Comparison of ENCODE assay signal across 8 cellular contexts in the genomic region with DNA sequence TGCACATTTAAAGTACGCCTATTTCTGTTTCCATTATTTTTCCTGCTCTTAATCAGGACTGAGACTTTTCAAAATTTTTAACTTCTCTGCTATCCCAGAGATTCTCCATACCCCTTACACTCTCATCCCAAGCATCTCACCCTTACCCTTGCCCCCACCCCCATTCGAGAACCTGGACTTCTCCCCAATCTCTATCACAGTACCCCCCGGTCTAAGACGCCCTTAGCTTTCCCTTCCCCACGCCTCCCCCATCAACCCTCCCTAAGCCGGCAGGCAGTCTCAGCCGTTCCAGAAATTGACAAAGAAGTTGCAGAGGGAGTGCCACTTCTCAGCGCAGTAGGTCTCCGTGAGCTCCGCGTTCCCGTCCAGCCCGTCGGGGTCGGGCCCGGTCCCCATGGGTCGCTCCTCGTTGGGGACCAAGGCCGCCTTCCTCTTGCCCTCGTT. TPM values are rescaled to one million over a fixed set of nuclear protein-coding genes. Genes with fewer than 3 reads are reported as not detected.
DNase-seq lines count a peak whose midpoint lies in the region; TF ChIP-seq lines count a peak whose summit lies in the region.

No MANE protein-coding gene starts in this region.

- CTCF ChIA-PET in mammary epithelial cell (lab: Charles Lee; ENCODE audit: low non-redundant PET): no interaction called here

- DNase-seq in GM12864 (ENCODE audit: low read depth) (no peak), mammary epithelial cell (no peak), type B pancreatic cell (ENCODE audit: extremely low spot score, unreplicated experiment) (no peak), DMS153 (lab: John Stamatoyannopoulos, UW) (no peak), NCI-H187 treated with DMSO at 0.1 percent for 48 hours (lab: John Stamatoyannopoulos, UW) (no peak), NCI-H2081 (lab: John Stamatoyannopoulos, UW) (no peak)

- H3K27ac Mint-ChIP-seq in IgD-negative memory B cell (peak overlapping the region in 1 of 3 donors; percentile 76), type B pancreatic cell (peak overlapping the region; percentile 57)

- peaks cover 7 to 10% (median 9%) of the 10 kb centered on the region in 3 donors for H3K4me1 Mint-ChIP-seq in IgD-negative memory B cell
- peaks cover 6% of the 10 kb centered on the region for H3K4me1 Mint-ChIP-seq in type B pancreatic cell (ENCODE audit: unreplicated experiment)

- in situ Hi-C loops in mammary epithelial cell (cut with MboI; ENCODE audit: low sequenced_read_pairs in 2 of 2): loop anchor here in 1 of 2 donors (10.0 kb wide), 1 partner anchor 143 kb away; no protein-coding TSS in a partner anchor

- 52% methylated on average over 3 of the region's 20 CpGs for WGBS in mammary epithelial cell (ENCODE audit: low coverage, missing lambda C conversion rate)
- 10% methylated on average over 20 of the region's 20 CpGs for WGBS in liver

- H2AFZ ChIP-seq in mammary epithelial cell (ENCODE audit: low read depth, low read length): peak overlapping the region; percentile 93

- H4K20me1 ChIP-seq in mammary epithelial cell (ENCODE audit: insufficient read depth, low read length): no peaks in the 10 kb centered on the region

- no TSS peak for BruUV-seq in mammary epithelial cell (replicated peaks; lab: Mats Ljungman, UMichigan)

- H3K9me3 Mint-ChIP-seq in IgD-negative memory B cell (peaks cover 0 to 3% (median 0%) of the 10 kb centered on the region in 3 donors), type B pancreatic cell (no peaks in the 10 kb centered on the region)

- intact Hi-C loops in mammary epithelial cell (cut with micrococcal nuclease): no loop called here

- dilution Hi-C loops in mammary epithelial cell (cut with HindIII; ENCODE audit: low sequenced_read_pairs): no loop called here

- H3K36me3 ChIP-seq in mammary epithelial cell (ENCODE audit: insufficient read depth, low read length) (no peaks in the 10 kb centered on the region), liver (ENCODE audit: control insufficient read depth in 4 of 4, insufficient read depth in 3 of 4, low read depth in 1 of 4, low read length in 3 of 4) (no peaks in the 10 kb centered on the region)

- TF ChIP-seq CTCF in GM12864 (IDR thresholded peaks at IDR 0.05; ENCODE audit: low read depth, low read length, missing control alignments): no peak
- no peak for TF ChIP-seq CTCF in mammary epithelial cell (conservative IDR thresholded peaks at IDR 0.05 in 1 of 2, IDR thresholded peaks at IDR 0.05 in 1 of 2; ENCODE audit: extremely low read depth in 1 of 2, insufficient read depth in 1 of 2, low read depth in 1 of 2, low read length in 2 of 2)
- TF ChIP-seq CTCF in liver (IDR thresholded peaks at IDR 0.05; ENCODE audit: low read depth, low read length, missing input control): no peak
- no peak for TF ChIP-seq CTCF in type B pancreatic cell (conservative IDR thresholded peaks at IDR 0.05)

- H3K27ac ChIP-seq in mammary epithelial cell (ENCODE audit: insufficient read depth, low read depth, low read length): no peak overlapping the region
- no peak overlapping the region for H3K27ac ChIP-seq in liver (ENCODE audit: low read depth in 1 of 2, low read length in 2 of 2)

- H3K9ac ChIP-seq in mammary epithelial cell (ENCODE audit: insufficient read depth, low read length) (no peak overlapping the region), liver (ENCODE audit: low read depth in 1 of 2, low read length in 2 of 2) (peak overlapping the region in 1 of 2 donors; percentile 3)

- H3K27me3 ChIP-seq in mammary epithelial cell (ENCODE audit: insufficient read depth, low read length) (no peaks in the 10 kb centered on the region), liver (ENCODE audit: control insufficient read depth in 4 of 4, insufficient read depth in 4 of 4, low read length in 3 of 4) (no peaks in the 10 kb centered on the region)

- peaks cover under 1% of the 10 kb centered on the region for H3K27me3 Mint-ChIP-seq in IgD-negative memory B cell
- peaks cover 2% of the 10 kb centered on the region for H3K27me3 Mint-ChIP-seq in type B pancreatic cell

- H3K4me1 ChIP-seq in mammary epithelial cell (ENCODE audit: insufficient read depth, low read length): peaks cover 15% of the 10 kb centered on the region
- H3K4me1 ChIP-seq in liver (ENCODE audit: control insufficient read depth in 4 of 4, insufficient read depth in 4 of 4, low read length in 3 of 4): peaks cover 0 to 16% (median 12%) of the 10 kb centered on the region in 4 donors

- H3K4me3 ChIP-seq in GM12864 (ENCODE audit: low read depth, low read length) (peak overlapping the region; percentile 68), mammary epithelial cell (replicated peaks in 1 of 3; ENCODE audit: insufficient read depth in 1 of 3, low read depth in 2 of 3, low read length in 3 of 3) (peak overlapping the region; percentile 65 to 68 (median 67)), liver (ENCODE audit: low read depth in 1 of 3, low read length in 3 of 3) (peak overlapping the region; percentile 71 to 92 (median 72))

- TF ChIP-seq RAD21 in liver (IDR thresholded peaks at IDR 0.05): no peak

- peak overlapping the region; percentile 86 to 96 (median 92) for H3K4me3 Mint-ChIP-seq in IgD-negative memory B cell
- peak overlapping the region; percentile 87 for H3K4me3 Mint-ChIP-seq in type B pancreatic cell

- H3K36me3 Mint-ChIP-seq in IgD-negative memory B cell (no peaks in the 10 kb centered on the region), type B pancreatic cell (peaks cover 9% of the 10 kb centered on the region)

- H3K4me2 ChIP-seq in mammary epithelial cell (ENCODE audit: insufficient read depth, low read depth, low read length): peak overlapping the region; percentile 88

- H3K79me2 ChIP-seq in mammary epithelial cell (ENCODE audit: insufficient read depth, low read length): peaks cover 3% of the 10 kb centered on the region

- no peaks in the 10 kb centered on the region for H3K9me3 ChIP-seq in mammary epithelial cell (replicated peaks; ENCODE audit: insufficient read depth, low read length)
- H3K9me3 ChIP-seq in liver (ENCODE audit: control insufficient read depth in 4 of 4, low read length in 3 of 4): no peaks in the 10 kb centered on the region

TF ChIP-seq in liver, 16 proteins besides CTCF, POLR2A, EP300 and RAD21 (continues in another document):
- TF ChIP-seq TAF1 (conservative IDR thresholded peaks at IDR 0.05) (no peak), EGR1 (IDR thresholded peaks at IDR 0.05; ENCODE audit: low read depth in 2 of 2) (no peak), HNF4G (IDR thresholded peaks at IDR 0.05) (no peak), GABPA (IDR thresholded peaks at IDR 0.05 in 1 of 2, conservative IDR thresholded peaks at IDR 0.05 in 1 of 2) (no peak), FOXA1 (IDR thresholded peaks at IDR 0.05) (no peak)
- TF ChIP-seq, protein P1, sequence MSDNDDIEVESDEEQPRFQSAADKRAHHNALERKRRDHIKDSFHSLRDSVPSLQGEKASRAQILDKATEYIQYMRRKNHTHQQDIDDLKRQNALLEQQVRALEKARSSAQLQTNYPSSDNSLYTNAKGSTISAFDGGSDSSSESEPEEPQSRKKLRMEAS (IDR thresholded peaks at IDR 0.05): no peak
- TF ChIP-seq, protein P2, sequence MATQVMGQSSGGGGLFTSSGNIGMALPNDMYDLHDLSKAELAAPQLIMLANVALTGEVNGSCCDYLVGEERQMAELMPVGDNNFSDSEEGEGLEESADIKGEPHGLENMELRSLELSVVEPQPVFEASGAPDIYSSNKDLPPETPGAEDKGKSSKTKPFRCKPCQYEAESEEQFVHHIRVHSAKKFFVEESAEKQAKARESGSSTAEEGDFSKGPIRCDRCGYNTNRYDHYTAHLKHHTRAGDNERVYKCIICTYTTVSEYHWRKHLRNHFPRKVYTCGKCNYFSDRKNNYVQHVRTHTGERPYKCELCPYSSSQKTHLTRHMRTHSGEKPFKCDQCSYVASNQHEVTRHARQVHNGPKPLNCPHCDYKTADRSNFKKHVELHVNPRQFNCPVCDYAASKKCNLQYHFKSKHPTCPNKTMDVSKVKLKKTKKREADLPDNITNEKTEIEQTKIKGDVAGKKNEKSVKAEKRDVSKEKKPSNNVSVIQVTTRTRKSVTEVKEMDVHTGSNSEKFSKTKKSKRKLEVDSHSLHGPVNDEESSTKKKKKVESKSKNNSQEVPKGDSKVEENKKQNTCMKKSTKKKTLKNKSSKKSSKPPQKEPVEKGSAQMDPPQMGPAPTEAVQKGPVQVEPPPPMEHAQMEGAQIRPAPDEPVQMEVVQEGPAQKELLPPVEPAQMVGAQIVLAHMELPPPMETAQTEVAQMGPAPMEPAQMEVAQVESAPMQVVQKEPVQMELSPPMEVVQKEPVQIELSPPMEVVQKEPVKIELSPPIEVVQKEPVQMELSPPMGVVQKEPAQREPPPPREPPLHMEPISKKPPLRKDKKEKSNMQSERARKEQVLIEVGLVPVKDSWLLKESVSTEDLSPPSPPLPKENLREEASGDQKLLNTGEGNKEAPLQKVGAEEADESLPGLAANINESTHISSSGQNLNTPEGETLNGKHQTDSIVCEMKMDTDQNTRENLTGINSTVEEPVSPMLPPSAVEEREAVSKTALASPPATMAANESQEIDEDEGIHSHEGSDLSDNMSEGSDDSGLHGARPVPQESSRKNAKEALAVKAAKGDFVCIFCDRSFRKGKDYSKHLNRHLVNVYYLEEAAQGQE (IDR thresholded peaks at IDR 0.05): no peak
- TF ChIP-seq, protein P3, sequence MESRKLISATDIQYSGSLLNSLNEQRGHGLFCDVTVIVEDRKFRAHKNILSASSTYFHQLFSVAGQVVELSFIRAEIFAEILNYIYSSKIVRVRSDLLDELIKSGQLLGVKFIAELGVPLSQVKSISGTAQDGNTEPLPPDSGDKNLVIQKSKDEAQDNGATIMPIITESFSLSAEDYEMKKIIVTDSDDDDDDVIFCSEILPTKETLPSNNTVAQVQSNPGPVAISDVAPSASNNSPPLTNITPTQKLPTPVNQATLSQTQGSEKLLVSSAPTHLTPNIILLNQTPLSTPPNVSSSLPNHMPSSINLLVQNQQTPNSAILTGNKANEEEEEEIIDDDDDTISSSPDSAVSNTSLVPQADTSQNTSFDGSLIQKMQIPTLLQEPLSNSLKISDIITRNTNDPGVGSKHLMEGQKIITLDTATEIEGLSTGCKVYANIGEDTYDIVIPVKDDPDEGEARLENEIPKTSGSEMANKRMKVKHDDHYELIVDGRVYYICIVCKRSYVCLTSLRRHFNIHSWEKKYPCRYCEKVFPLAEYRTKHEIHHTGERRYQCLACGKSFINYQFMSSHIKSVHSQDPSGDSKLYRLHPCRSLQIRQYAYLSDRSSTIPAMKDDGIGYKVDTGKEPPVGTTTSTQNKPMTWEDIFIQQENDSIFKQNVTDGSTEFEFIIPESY (IDR thresholded peaks at IDR 0.05): no peak

RNA-seq across cellular contexts. Expression of a gene that starts 1.4 kb away (rescaled TPM):
- polyA plus RNA-seq in IgD-negative memory B cell: 2.2 TPM
- under 1 TPM; 0.17 to 0.68 TPM for total RNA-seq in mammary epithelial cell
- polyA plus RNA-seq in mammary epithelial cell: 0.11 TPM
- not detected for polyA minus RNA-seq in mammary epithelial cell
- under 1 TPM; 0.25 to 0.37 TPM for total RNA-seq in liver
- polyA plus RNA-seq in liver: under 1 TPM; 0.08 to 0.14 TPM
- total RNA-seq in type B pancreatic cell (ENCODE audit: low replicate concordance): 4.5 and 9.6 TPM in 2 replicates

RNA-seq across cellular contexts. Expression of a gene that starts 15.6 kb away (rescaled TPM):
- polyA plus RNA-seq in IgD-negative memory B cell (14.5 TPM), mammary epithelial cell (11.9 TPM), liver (1 to 10 TPM; 5.9 to 9.1 TPM)
- total RNA-seq in mammary epithelial cell (10 to 100 TPM; 33.2 to 55.8 TPM), liver (10 to 100 TPM; 26.8 to 49.6 TPM), type B pancreatic cell (ENCODE audit: low replicate concordance) (33.2 and 34.7 TPM in 2 replicates)
- 26.7 TPM for polyA minus RNA-seq in mammary epithelial cell
